In genomic region chr4:113784497-113785254, GRCh38 we compare ENCODE assay signal across 8 cellular contexts. TPM values are rescaled to one million over a fixed set of nuclear protein-coding genes. Genes with fewer than 3 reads are reported as not detected.
DNase-seq lines count a peak whose midpoint lies in the region; ATAC-seq and TF ChIP-seq lines count a peak whose summit lies in the region.

No MANE protein-coding gene starts in this region.

- no peaks in the 10 kb centered on the region for H3K36me3 ChIP-seq in OCI-LY7 (ENCODE audit: insufficient read depth, low read length)

- ATAC-seq in sciatic nerve: peak; percentile 80
- ATAC-seq in stimulated activated memory B cell treated with anti-CD40 and anti-IgM and Interleukin-4, amounts not matched to agents 10 μg/mL and 1 μg/mL and 100 μg/mL, for 72 hours: no peak

- no peaks in the 10 kb centered on the region for H3K36me3 Mint-ChIP-seq in stimulated activated memory B cell treated with anti-CD40 and anti-IgM and Interleukin-4, amounts not matched to agents 10 μg/mL and 1 μg/mL and 100 μg/mL, for 72 hours

- CTCF ChIA-PET in RWPE1 (lab: Yijun Ruan, JAX) (interaction anchor here (0.6 kb wide), 1 partner anchor 351 kb away, joined by 5 read pairs; no protein-coding TSS in a partner anchor), OCI-LY7 (lab: Charles Lee; ENCODE audit: unreplicated experiment) (no interaction called here)

- H3K4me3 ChIP-seq in fibroblast of pulmonary artery (replicated peaks; ENCODE audit: low read depth, low read length): no peak overlapping the region
- H3K4me3 ChIP-seq in OCI-LY7 (ENCODE audit: low read depth, low read length, poor library complexity, severe bottlenecking): no peak overlapping the region

- H3K4me1 Mint-ChIP-seq in stimulated activated memory B cell treated with anti-CD40 and anti-IgM and Interleukin-4, amounts not matched to agents 10 μg/mL and 1 μg/mL and 100 μg/mL, for 72 hours: no peaks in the 10 kb centered on the region

- H3K27ac ChIP-seq in RWPE1 (peak overlapping the region; percentile 76), OCI-LY7 (ENCODE audit: low read depth, low read length, poor library complexity, severe bottlenecking) (no peak overlapping the region)

- no peaks in the 10 kb centered on the region for H4K20me1 ChIP-seq in OCI-LY7 (ENCODE audit: insufficient read depth, low read length)

- H3K9me3 ChIP-seq in OCI-LY7 (ENCODE audit: low read length): no peaks in the 10 kb centered on the region

- no peak overlapping the region for H3K27ac Mint-ChIP-seq in stimulated activated memory B cell treated with anti-CD40 and anti-IgM and Interleukin-4, amounts not matched to agents 10 μg/mL and 1 μg/mL and 100 μg/mL, for 72 hours

- TF ChIP-seq CTCF in RWPE1 (conservative IDR thresholded peaks at IDR 0.05; ENCODE audit: low read depth): no peak
- TF ChIP-seq CTCF in fibroblast of pulmonary artery (IDR thresholded peaks at IDR 0.05; ENCODE audit: low read length, missing control alignments): no peak
- no peak for TF ChIP-seq CTCF in OCI-LY7 (conservative IDR thresholded peaks at IDR 0.05; ENCODE audit: low read length)

- H2AFZ ChIP-seq in OCI-LY7 (ENCODE audit: low read length): no peak overlapping the region

- H3K27me3 Mint-ChIP-seq in stimulated activated memory B cell treated with anti-CD40 and anti-IgM and Interleukin-4, amounts not matched to agents 10 μg/mL and 1 μg/mL and 100 μg/mL, for 72 hours: peaks cover 10% of the 10 kb centered on the region

- H3K4me2 ChIP-seq in OCI-LY7 (ENCODE audit: low read length): no peak overlapping the region

- intact Hi-C loops in sciatic nerve (cut with DNase I): no loop called here
- intact Hi-C loops in OCI-LY7 (cut with micrococcal nuclease; ENCODE audit: unreplicated experiment): loop anchor here (5.0 kb wide), 1 partner anchor 118 kb away; no protein-coding TSS in a partner anchor

- peak; percentile 92 for DNase-seq in HCEC 1CT
- DNase-seq in RWPE1 (ENCODE audit: low spot score): peak; percentile 64
- peak; percentile 98 for DNase-seq in fibroblast of pulmonary artery (ENCODE audit: low read depth)
- no peak for DNase-seq in sciatic nerve (ENCODE audit: low spot score)
- no peak for DNase-seq in cerebellum (ENCODE audit: low spot score)
- no peak for DNase-seq in epidermal melanocyte (ENCODE audit: insufficient read length, low spot score)
- DNase-seq in OCI-LY7 (ENCODE audit: low spot score): no peak

- peaks cover 17% of the 10 kb centered on the region for H3K4me1 ChIP-seq in OCI-LY7 (ENCODE audit: insufficient read depth, low read length, poor library complexity, severe bottlenecking)

- POLR2A ChIA-PET in RWPE1 (lab: Yijun Ruan, JAX; ENCODE audit: low non-redundant PET): no interaction called here
- POLR2A ChIA-PET in OCI-LY7 (lab: Charles Lee): interaction anchor here (0.6 to 1.6 kb wide), 3 partner anchors 9 to 105 kb away, joined by 3 to 10 read pairs (median 5); no protein-coding TSS in a partner anchor

- H3K9me3 Mint-ChIP-seq in stimulated activated memory B cell treated with anti-CD40 and anti-IgM and Interleukin-4, amounts not matched to agents 10 μg/mL and 1 μg/mL and 100 μg/mL, for 72 hours: peaks cover 2% of the 10 kb centered on the region

- no TSS peak for BruUV-seq in OCI-LY7 (replicated peaks; lab: Mats Ljungman, UMichigan)

- no peak overlapping the region for H3K4me3 Mint-ChIP-seq in stimulated activated memory B cell treated with anti-CD40 and anti-IgM and Interleukin-4, amounts not matched to agents 10 μg/mL and 1 μg/mL and 100 μg/mL, for 72 hours

- H3K9me2 ChIP-seq in OCI-LY7 (ENCODE audit: insufficient read depth, low read length): no peaks in the 10 kb centered on the region

- no peaks in the 10 kb centered on the region for H3K79me2 ChIP-seq in OCI-LY7 (ENCODE audit: insufficient read depth, low read depth, low read length)

RNA-seq across cellular contexts. Expression of gene CAMK2D, which starts 23.1 kb away (rescaled TPM):
- total RNA-seq in sciatic nerve: 41.3 TPM
- total RNA-seq in cerebellum: 97.5 TPM
- 109 and 120 TPM in 2 replicates for total RNA-seq in OCI-LY7 (2014; rRNA removed; shearing (Covaris generic))
- 104 and 119 TPM in 2 replicates for total RNA-seq in OCI-LY7 (2022)

Comparison
In these comparisons a context has a peak if more than half of its experiments do, and no peak if none do; other contexts are left out.
1. DNase-seq: peak in HCEC 1CT (single experiment), RWPE1 (single experiment) and fibroblast of pulmonary artery (single experiment); none in sciatic nerve (single experiment), cerebellum (single experiment), epidermal melanocyte (single experiment) and OCI-LY7 (single experiment).